8 cellular contexts compared by ENCODE assay signal in the genomic region with DNA sequence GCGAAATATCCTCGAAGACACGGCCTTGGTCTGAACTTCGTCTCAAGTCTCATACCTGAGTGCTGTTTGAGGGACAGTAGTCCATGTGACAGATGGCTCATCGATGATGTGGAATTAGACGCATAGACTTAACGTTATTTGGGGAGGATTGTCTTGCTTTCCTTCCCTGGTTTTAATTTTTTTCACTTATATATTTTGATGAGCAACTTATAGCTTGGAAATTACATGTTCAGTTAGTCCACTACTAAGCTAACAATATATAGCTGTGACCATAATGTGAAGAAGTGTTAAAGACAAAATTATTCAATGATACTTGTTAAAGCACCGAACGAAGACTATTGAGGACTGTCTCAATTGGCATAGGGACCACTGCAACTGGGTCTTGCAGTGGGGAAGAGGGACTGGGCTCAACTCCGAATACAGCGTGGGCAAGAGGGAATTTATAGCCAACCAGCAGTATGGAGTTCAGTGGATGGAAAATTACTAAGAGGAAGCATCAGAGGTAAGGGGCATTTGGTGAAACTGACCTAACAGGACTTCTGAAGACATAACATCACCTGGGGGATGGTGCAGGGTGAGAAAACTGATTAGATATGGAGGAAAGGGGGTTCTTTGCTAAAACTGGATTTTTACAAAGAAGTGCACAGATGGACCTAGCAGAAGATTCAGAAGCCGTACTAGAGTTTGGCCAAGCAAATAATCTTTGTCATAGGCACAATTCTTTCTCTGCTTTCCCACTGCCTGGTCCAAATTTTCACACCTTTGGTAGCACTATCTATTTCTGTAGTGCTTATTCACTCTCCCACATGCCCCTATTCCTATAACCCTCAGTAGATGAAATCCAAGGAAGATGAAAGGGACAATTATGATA. TPM values are rescaled to one million over a fixed set of nuclear protein-coding genes. Genes with fewer than 3 reads are reported as not detected.
DNase-seq lines count a peak whose midpoint lies in the region; ATAC-seq and TF ChIP-seq lines count a peak whose summit lies in the region.

No MANE protein-coding gene starts in this region.

- TF ChIP-seq CTCF in WTC11 (IDR thresholded peaks at IDR 0.05) (no peak), right atrium auricular region (IDR thresholded peaks at IDR 0.05) (peak in 1 of 2 donors; percentile 15), smooth muscle cell (IDR thresholded peaks at IDR 0.05; ENCODE audit: borderline replicate concordance, insufficient read depth, poor library complexity, severe bottlenecking) (no peak)

- ATAC-seq in Right ventricle myocardium superior (ENCODE audit: poor library complexity) = peak; percentile 16
- no peak for ATAC-seq in left cardiac atrium
- no peak for ATAC-seq in WTC11
- ATAC-seq in HG02798 (IDR thresholded peaks at IDR 0.05; ENCODE audit: poor library complexity, unreplicated experiment) = no peak
- ATAC-seq in HG02763 (IDR thresholded peaks at IDR 0.05; ENCODE audit: unreplicated experiment) = no peak

- peak overlapping the region; percentile 93 for H3K4me2 ChIP-seq in smooth muscle cell

- peak overlapping the region; percentile 82 for H3K9ac ChIP-seq in smooth muscle cell (ENCODE audit: low read depth)

- H3F3A ChIP-seq in smooth muscle cell (ENCODE audit: low read depth) = peaks cover 19% of the 10 kb centered on the region

- peak overlapping the region; percentile 88 for H3K27ac Mint-ChIP-seq in WTC11

- no peaks in the 10 kb centered on the region for H3K36me3 ChIP-seq in right atrium auricular region
- H3K36me3 ChIP-seq in smooth muscle cell (ENCODE audit: low read depth) = no peaks in the 10 kb centered on the region

- peak overlapping the region; percentile 92 for H2AFZ ChIP-seq in smooth muscle cell (ENCODE audit: low read depth)

- H3K4me1 Mint-ChIP-seq in WTC11 = peaks cover 43% of the 10 kb centered on the region

- POLR2A ChIA-PET in WTC11 (lab: Charles Lee) = no interaction called here

- CTCF ChIA-PET in WTC11 (lab: Charles Lee) = interaction anchor here (0.6 to 3.4 kb wide), 22 partner anchors 9 to 1569 kb away, joined by 3 to 57 read pairs (median 4); no protein-coding TSS in a partner anchor

- H3K4me3 ChIP-seq in right atrium auricular region (peak overlapping the region; percentile 77 to 95), smooth muscle cell (peak overlapping the region; percentile 84)

- 59% methylated on average over 12 of the region's 12 CpGs for WGBS in smooth muscle cell (ENCODE audit: low lambda C conversion rate)

- H3K27me3 ChIP-seq in right atrium auricular region (no peaks in the 10 kb centered on the region), smooth muscle cell (ENCODE audit: low read depth) (no peaks in the 10 kb centered on the region)

- H3K9me3 ChIP-seq in right atrium auricular region = no peaks in the 10 kb centered on the region
- no peaks in the 10 kb centered on the region for H3K9me3 ChIP-seq in smooth muscle cell (replicated peaks; ENCODE audit: low read depth)

- H3K27ac ChIP-seq in right atrium auricular region = peak overlapping the region; percentile 88 to 89
- peak overlapping the region; percentile 88 for H3K27ac ChIP-seq in smooth muscle cell (ENCODE audit: low read depth)

- H3K79me2 ChIP-seq in smooth muscle cell (ENCODE audit: low read depth) = peaks cover 12% of the 10 kb centered on the region

- intact Hi-C loops in Right ventricle myocardium superior (cut with DNase I) = loop anchor here (5.0 kb wide), 1 partner anchor 78 kb away; the partner anchor contains the start of genes FGFR1OP2 and INTS13
- intact Hi-C loops in left cardiac atrium (cut with DNase I) = loop anchor here in 1 of 2 donors (5.0 kb wide), 2 partner anchors 68 to 282 kb away; no protein-coding TSS in a partner anchor

- no peaks in the 10 kb centered on the region for H3K36me3 Mint-ChIP-seq in WTC11

- no peaks in the 10 kb centered on the region for H3K9me3 Mint-ChIP-seq in WTC11

- H3K27me3 Mint-ChIP-seq in WTC11 (ENCODE audit: low read depth) = no peaks in the 10 kb centered on the region

- peaks cover 0 to 39% of the 10 kb centered on the region in 2 donors for H3K4me1 ChIP-seq in right atrium auricular region
- H3K4me1 ChIP-seq in smooth muscle cell (ENCODE audit: low read depth) = peaks cover 9% of the 10 kb centered on the region

- H4K20me1 ChIP-seq in smooth muscle cell (ENCODE audit: low read depth) = no peaks in the 10 kb centered on the region

- DNase-seq in Right ventricle myocardium superior = no peak
- no peak for DNase-seq in left cardiac atrium
- no peak for DNase-seq in WTC11 (ENCODE audit: low spot score)
- DNase-seq in right atrium auricular region (ENCODE audit: low spot score) = no peak
- no peak for DNase-seq in smooth muscle cell (lab: John Stamatoyannopoulos, UW; ENCODE audit: unreplicated experiment)
- DNase-seq in NCI-H1436 (lab: John Stamatoyannopoulos, UW) = no peak

- peak overlapping the region; percentile 92 for H3K4me3 Mint-ChIP-seq in WTC11

TF ChIP-seq in WTC11, 78 proteins besides CTCF, POLR2A, EP300 and RAD21:
- TF ChIP-seq USF1 (CRISPR knock-in tag; IDR thresholded peaks at IDR 0.05) (no peak), RORB (CRISPR knock-in tag; IDR thresholded peaks at IDR 0.05) (no peak), ZBTB21 (CRISPR knock-in tag; IDR thresholded peaks at IDR 0.05; ENCODE audit: borderline replicate concordance) (no peak), FOXJ3 (CRISPR knock-in tag; IDR thresholded peaks at IDR 0.05; ENCODE audit: borderline replicate concordance) (no peak), MXD4 (CRISPR knock-in tag; IDR thresholded peaks at IDR 0.05; ENCODE audit: borderline replicate concordance) (no peak), GABPB1 (CRISPR knock-in tag; IDR thresholded peaks at IDR 0.05) (no peak), ZNF263 (CRISPR knock-in tag; IDR thresholded peaks at IDR 0.05; ENCODE audit: low read depth) (no peak)

RNA-seq across cellular contexts. Expression of gene TM7SF3, which starts 0.9 kb away (rescaled TPM):
- 19.7 TPM for total RNA-seq in Right ventricle myocardium superior
- 10 to 100 TPM; 20.4 to 31.2 TPM for total RNA-seq in left cardiac atrium
- 75.3 to 80.9 TPM (median 75.7 TPM) in 3 replicates for total RNA-seq in WTC11 (2021)
- total RNA-seq in right atrium auricular region = 10 to 100 TPM; 23.0 to 34.6 TPM
- total RNA-seq in smooth muscle cell = 67.4 and 72.6 TPM in 2 replicates
- polyA plus RNA-seq in smooth muscle cell = 48.2 and 78.0 TPM in 2 replicates

RNA-seq across cellular contexts. Expression of gene MED21, which starts 7.3 kb away (rescaled TPM):
- total RNA-seq in Right ventricle myocardium superior (44.8 TPM), left cardiac atrium (10 to 100 TPM; 57.8 to 64.7 TPM), WTC11 (2021) (52.8 to 56.8 TPM (median 56.1 TPM) in 3 replicates), right atrium auricular region (10 to 100 TPM; 45.4 to 53.4 TPM), smooth muscle cell (78.2 and 82.5 TPM in 2 replicates)
- polyA plus RNA-seq in smooth muscle cell = 34.4 and 38.2 TPM in 2 replicates
